In genomic region chr19:29636553-29637325, GRCh38 we compare ENCODE assay signal across 12 cellular contexts.
"Had no signal": no experiment of that assay in that cellular context is flagged by ENCODE, and none has a peak within 500 bp of the region (broad histone marks: within the 10 kb centered on the region; RNA-seq: fewer than 3 reads in every experiment).

No MANE protein-coding gene starts in this region.

- ATAC-seq: activated CD4-positive, alpha-beta T cell treated with anti-CD3 and anti-CD28 coated beads for 36 hours; left lung; stimulated activated naive CD8-positive, alpha-beta T cell treated with anti-CD3 and anti-CD28 coated beads, Interleukin-15, Interleukin-2, amounts not matched to agents 100 U/mL and 50 U/mL, for 24 hours had no signal

- H3K4me3 ChIP-seq: left lung, right atrium auricular region, tibial nerve, vagina had no signal

- H3K27ac ChIP-seq: left lung, right atrium auricular region, tibial nerve, vagina had no signal

- DNase-seq: activated CD4-positive, alpha-beta T cell treated with anti-CD3 and anti-CD28 coated beads for 36 hours; activated CD4-positive, alpha-beta T cell treated with anti-CD3 and anti-CD28 coated beads, Interleukin-2, amount 50 U/mL, for 48 hours; amniotic stem cell; effector CD8-positive, alpha-beta T cell; foreskin melanocyte; hypothalamus; stimulated activated CD4-positive, alpha-beta T cell treated with anti-CD3 and anti-CD28 coated beads, Interleukin-2, amount 100 ng/mL, for 24 hours; stimulated activated naive CD8-positive, alpha-beta T cell treated with anti-CD3 and anti-CD28 coated beads, Interleukin-15, Interleukin-2, amounts not matched to agents 100 U/mL and 50 U/mL, for 24 hours had no signal

- H3K36me3 ChIP-seq: left lung, right atrium auricular region, tibial nerve, vagina had no signal

- H3K4me1 ChIP-seq: left lung, vagina had no signal

- H3K27me3 ChIP-seq: left lung, right atrium auricular region, tibial nerve, vagina had no signal

- H3K9me3 ChIP-seq: left lung, right atrium auricular region, vagina had no signal
